ENCODE assay signal across 9 cellular contexts in genomic region chr14:77580964-77581505, GRCh38.
DNase-seq lines count a peak whose midpoint lies in the region; TF ChIP-seq lines count a peak whose summit lies in the region.
"Had no signal": no experiment of that assay in that cellular context is flagged by ENCODE, and none has a peak within 500 bp of the region (broad histone marks: within the 10 kb centered on the region; RNA-seq: fewer than 3 reads in every experiment).

No MANE protein-coding gene starts in this region.

- H3K4me3 Mint-ChIP-seq in activated T-cell treated with anti-CD3 and anti-CD28 coated beads, Interleukin-2, amount 50 U/mL, for 24 hours, result peak overlapping the region; percentile 29

- TF ChIP-seq CTCF in HFF-Myc (IDR thresholded peaks at IDR 0.05; ENCODE audit: low read depth, low read length, missing control alignments) (no peak), astrocyte of the spinal cord (IDR thresholded peaks at IDR 0.05; ENCODE audit: low read depth, low read length) (no peak)

- H3K4me3 ChIP-seq in HFF-Myc (replicated peaks; ENCODE audit: low read depth, low read length) (peak overlapping the region; percentile 20; the same call in 1 of the 2 replicates), astrocyte of the spinal cord (ENCODE audit: low read depth, low read length) (peak overlapping the region; percentile 16)

- no peaks in the 10 kb centered on the region for H3K9me3 Mint-ChIP-seq in activated T-cell treated with anti-CD3 and anti-CD28 coated beads, Interleukin-2, amount 50 U/mL, for 24 hours
- H3K9me3 Mint-ChIP-seq: dendritic cell treated with granulocyte-macrophage colony-stimulating factor and Interleukin-4, amounts not matched to agents 40 ng/mL and 50 ng/mL, for 4 days had no signal

- in situ Hi-C loops in astrocyte of the spinal cord (cut with HindIII; ENCODE audit: low sequenced_read_pairs), result no loop called here

- no peak for DNase-seq in activated T-cell treated with anti-CD3 and anti-CD28 coated beads, Interleukin-2, amount 50 U/mL, for 24 hours
- no peak for DNase-seq in activated T-cell treated with anti-CD3 and anti-CD28 coated beads, Interleukin-2, amount 50 U/mL, for 48 hours
- DNase-seq in HFF-Myc (ENCODE audit: extremely low read depth, low read depth), result peak; percentile 36
- DNase-seq in NCI-H1048 (lab: John Stamatoyannopoulos, UW), result peak; percentile 14
- peak; percentile 89 for DNase-seq in astrocyte of the spinal cord (ENCODE audit: low read depth, low spot score)
- peak; percentile 45 for DNase-seq in non-pigmented ciliary epithelial cell (ENCODE audit: low read depth)
- no peak for DNase-seq in stimulated activated CD4-positive, alpha-beta T cell treated with anti-CD3 and anti-CD28 coated beads, Interleukin-2, amount 100 ng/mL, for 48 hours
- DNase-seq in NCI-H128 (lab: John Stamatoyannopoulos, UW; ENCODE audit: unreplicated experiment), result no peak

- peaks cover 29% of the 10 kb centered on the region for H3K36me3 Mint-ChIP-seq in activated T-cell treated with anti-CD3 and anti-CD28 coated beads, Interleukin-2, amount 50 U/mL, for 24 hours (ENCODE audit: low read depth)

- H3K4me1 Mint-ChIP-seq in activated T-cell treated with anti-CD3 and anti-CD28 coated beads, Interleukin-2, amount 50 U/mL, for 24 hours (ENCODE audit: low read depth), result peaks cover 33% of the 10 kb centered on the region

- no peaks in the 10 kb centered on the region for H3K27me3 Mint-ChIP-seq in activated T-cell treated with anti-CD3 and anti-CD28 coated beads, Interleukin-2, amount 50 U/mL, for 24 hours
- H3K27me3 Mint-ChIP-seq: dendritic cell treated with granulocyte-macrophage colony-stimulating factor and Interleukin-4, amounts not matched to agents 40 ng/mL and 50 ng/mL, for 4 days had no signal

- H3K27ac Mint-ChIP-seq in activated T-cell treated with anti-CD3 and anti-CD28 coated beads, Interleukin-2, amount 50 U/mL, for 24 hours, result peak overlapping the region; percentile 61
- H3K27ac Mint-ChIP-seq: dendritic cell treated with granulocyte-macrophage colony-stimulating factor and Interleukin-4, amounts not matched to agents 40 ng/mL and 50 ng/mL, for 4 days had no signal

Comparison
In these comparisons a context has a peak if more than half of its experiments do, and no peak if none do; other contexts are left out.
1. DNase-seq: peak in HFF-Myc (single experiment), NCI-H1048 (single experiment), astrocyte of the spinal cord (single experiment) and non-pigmented ciliary epithelial cell (single experiment); none in activated T-cell treated with anti-CD3 and anti-CD28 coated beads, Interleukin-2, amount 50 U/mL, for 24 hours (single experiment), activated T-cell treated with anti-CD3 and anti-CD28 coated beads, Interleukin-2, amount 50 U/mL, for 48 hours (0 of 2), stimulated activated CD4-positive, alpha-beta T cell treated with anti-CD3 and anti-CD28 coated beads, Interleukin-2, amount 100 ng/mL, for 48 hours (0 of 2) and NCI-H128 (single experiment).